In genomic region chr2:232329716-232330067, GRCh38 we compare ENCODE assay signal across 27 cellular contexts. TPM values are rescaled to one million over a fixed set of nuclear protein-coding genes. Genes with fewer than 3 reads are reported as not detected.
"Had no signal": no experiment of that assay in that cellular context is flagged by ENCODE, and none has a peak within 500 bp of the region (broad histone marks: within the 10 kb centered on the region; RNA-seq: fewer than 3 reads in every experiment).

No MANE protein-coding gene starts in this region.

- H3K36me3 Mint-ChIP-seq: activated CD8-positive, alpha-beta memory T cell treated with anti-CD3 and anti-CD28 coated beads, Interleukin-2, amount 10 ng/mL, durations not matched to agents 7 days and 5 days; activated naive CD8-positive, alpha-beta T cell treated with anti-CD3 and anti-CD28 coated beads for 36 hours; naive thymus-derived CD4-positive, alpha-beta T cell; neural progenitor cell; type B pancreatic cell had no signal

- DNase-seq: activated CD4-positive, alpha-beta memory T cell treated with anti-CD3 and anti-CD28 coated beads, Interleukin-2, amount 10 ng/mL, durations not matched to agents 7 days and 5 days; activated CD4-positive, alpha-beta T cell treated with anti-CD3 and anti-CD28 coated beads, Interleukin-2, amount 10 ng/mL, durations not matched to agents 24 days and 14 days; activated CD8-positive, alpha-beta memory T cell treated with anti-CD3 and anti-CD28 coated beads, Interleukin-2, amount 10 ng/mL, durations not matched to agents 7 days and 5 days; activated gamma-delta T cell; activated naive CD8-positive, alpha-beta T cell treated with anti-CD3 and anti-CD28 coated beads for 36 hours; amniotic stem cell; hypothalamus; naive thymus-derived CD4-positive, alpha-beta T cell; SK-N-SH; stimulated activated CD4-positive, alpha-beta T cell treated with anti-CD3 and anti-CD28 coated beads, Interleukin-2, amount 100 ng/mL, for 24 hours had no signal

- H3K27ac Mint-ChIP-seq: activated CD4-positive, alpha-beta memory T cell treated with anti-CD3 and anti-CD28 coated beads, Interleukin-2, amount 10 ng/mL, durations not matched to agents 7 days and 5 days; activated CD4-positive, alpha-beta T cell treated with anti-CD3 and anti-CD28 coated beads, Interleukin-2, amount 10 ng/mL, durations not matched to agents 24 days and 14 days; activated CD8-positive, alpha-beta memory T cell treated with anti-CD3 and anti-CD28 coated beads, Interleukin-2, amount 10 ng/mL, durations not matched to agents 7 days and 5 days; activated naive CD8-positive, alpha-beta T cell treated with anti-CD3 and anti-CD28 coated beads for 36 hours; activated T-helper 1 cell treated with anti-CD3 and anti-CD28 coated beads, Interleukin-12 subunit alpha, Interleukin-12 subunit beta, Interleukin-2, Interleukin-4 antibody, amounts not matched to agents 30 ng/mL and 10 ng/mL and 1 ng/mL, durations not matched to agents 14 hours and 24 hours and 36 hours; naive thymus-derived CD4-positive, alpha-beta T cell; neural progenitor cell; stimulated activated memory B cell treated with anti-CD40 and anti-IgM and Interleukin-4, amounts not matched to agents 10 μg/mL and 1 μg/mL and 100 μg/mL, for 72 hours; type B pancreatic cell had no signal

- H3K4me2 ChIP-seq: neural progenitor cell, SK-N-SH had no signal

- H3K27me3 Mint-ChIP-seq: activated CD4-positive, alpha-beta memory T cell treated with anti-CD3 and anti-CD28 coated beads, Interleukin-2, amount 10 ng/mL, durations not matched to agents 7 days and 5 days; activated CD4-positive, alpha-beta T cell treated with anti-CD3 and anti-CD28 coated beads, Interleukin-2, amount 10 ng/mL, durations not matched to agents 24 days and 14 days; activated CD8-positive, alpha-beta memory T cell treated with anti-CD3 and anti-CD28 coated beads, Interleukin-2, amount 10 ng/mL, durations not matched to agents 7 days and 5 days; activated naive CD8-positive, alpha-beta T cell treated with anti-CD3 and anti-CD28 coated beads for 36 hours; naive thymus-derived CD4-positive, alpha-beta T cell; stimulated activated memory B cell treated with anti-CD40 and anti-IgM and Interleukin-4, amounts not matched to agents 10 μg/mL and 1 μg/mL and 100 μg/mL, for 72 hours; type B pancreatic cell had no signal

- FAIRE-seq: frontal cortex had no signal

- H2AFZ ChIP-seq: neural progenitor cell had no signal

- H3K9me3 ChIP-seq: breast epithelium, esophagus muscularis mucosa, ovary, psoas muscle, SK-N-SH had no signal

- H3K9me3 Mint-ChIP-seq: activated CD4-positive, alpha-beta memory T cell treated with anti-CD3 and anti-CD28 coated beads, Interleukin-2, amount 10 ng/mL, durations not matched to agents 7 days and 5 days; activated CD4-positive, alpha-beta T cell treated with anti-CD3 and anti-CD28 coated beads, Interleukin-2, amount 10 ng/mL, durations not matched to agents 24 days and 14 days; activated naive CD8-positive, alpha-beta T cell treated with anti-CD3 and anti-CD28 coated beads for 36 hours; activated T-helper 1 cell treated with anti-CD3 and anti-CD28 coated beads, Interleukin-12 subunit alpha, Interleukin-12 subunit beta, Interleukin-2, Interleukin-4 antibody, amounts not matched to agents 30 ng/mL and 10 ng/mL and 1 ng/mL, durations not matched to agents 14 hours and 24 hours and 36 hours; naive thymus-derived CD4-positive, alpha-beta T cell; neural progenitor cell; stimulated activated memory B cell treated with anti-CD40 and anti-IgM and Interleukin-4, amounts not matched to agents 10 μg/mL and 1 μg/mL and 100 μg/mL, for 72 hours; type B pancreatic cell had no signal

- H3K4me1 Mint-ChIP-seq: activated CD4-positive, alpha-beta memory T cell treated with anti-CD3 and anti-CD28 coated beads, Interleukin-2, amount 10 ng/mL, durations not matched to agents 7 days and 5 days; activated CD4-positive, alpha-beta T cell treated with anti-CD3 and anti-CD28 coated beads, Interleukin-2, amount 10 ng/mL, durations not matched to agents 24 days and 14 days had no signal

- H3K36me3 ChIP-seq: breast epithelium, neural progenitor cell, ovary had no signal

- H3K27me3 ChIP-seq: breast epithelium, esophagus muscularis mucosa, neural progenitor cell, ovary had no signal

- H3K4me3 ChIP-seq: breast epithelium, coronary artery, esophagus muscularis mucosa, lung, neural progenitor cell, ovary, psoas muscle, skin epidermis had no signal

- ATAC-seq: activated CD4-positive, CD25-positive, alpha-beta regulatory T cell treated with anti-CD3 and anti-CD28 coated beads, Interleukin-2, amount 50 U/mL, for 24 hours; activated CD8-positive, alpha-beta memory T cell treated with anti-CD3 and anti-CD28 coated beads, Interleukin-2, amount 10 ng/mL, durations not matched to agents 7 days and 5 days; left colon; naive thymus-derived CD4-positive, alpha-beta T cell; psoas muscle; stimulated activated memory B cell treated with anti-CD40 and anti-IgM and Interleukin-4, amounts not matched to agents 10 μg/mL and 1 μg/mL and 100 μg/mL, for 72 hours had no signal

- H3K4me1 ChIP-seq: breast epithelium, neural progenitor cell, psoas muscle had no signal

- H3K4me3 Mint-ChIP-seq: activated CD4-positive, alpha-beta memory T cell treated with anti-CD3 and anti-CD28 coated beads, Interleukin-2, amount 10 ng/mL, durations not matched to agents 7 days and 5 days; activated CD4-positive, alpha-beta T cell treated with anti-CD3 and anti-CD28 coated beads, Interleukin-2, amount 10 ng/mL, durations not matched to agents 24 days and 14 days; activated CD8-positive, alpha-beta memory T cell treated with anti-CD3 and anti-CD28 coated beads, Interleukin-2, amount 10 ng/mL, durations not matched to agents 7 days and 5 days; activated naive CD8-positive, alpha-beta T cell treated with anti-CD3 and anti-CD28 coated beads for 36 hours; activated T-helper 1 cell treated with anti-CD3 and anti-CD28 coated beads, Interleukin-12 subunit alpha, Interleukin-12 subunit beta, Interleukin-2, Interleukin-4 antibody, amounts not matched to agents 30 ng/mL and 10 ng/mL and 1 ng/mL, durations not matched to agents 14 hours and 24 hours and 36 hours; naive thymus-derived CD4-positive, alpha-beta T cell; neural progenitor cell; stimulated activated memory B cell treated with anti-CD40 and anti-IgM and Interleukin-4, amounts not matched to agents 10 μg/mL and 1 μg/mL and 100 μg/mL, for 72 hours; type B pancreatic cell had no signal

- H3K27ac ChIP-seq: breast epithelium, coronary artery, esophagus muscularis mucosa, neural progenitor cell, ovary, psoas muscle, skin epidermis, VCaP had no signal

- H3K9ac ChIP-seq: neural progenitor cell, SK-N-SH had no signal

RNA-seq across cellular contexts. Expression of gene ALPP, which starts 48.9 kb away (rescaled TPM):
- total RNA-seq: activated CD4-positive, alpha-beta memory T cell treated with anti-CD3 and anti-CD28 coated beads, Interleukin-2, amount 10 ng/mL, durations not matched to agents 7 days and 5 days; activated CD4-positive, alpha-beta T cell treated with anti-CD3 and anti-CD28 coated beads, Interleukin-2, amount 10 ng/mL, durations not matched to agents 24 days and 14 days; activated CD8-positive, alpha-beta memory T cell treated with anti-CD3 and anti-CD28 coated beads, Interleukin-2, amount 10 ng/mL, durations not matched to agents 7 days and 5 days; activated naive CD8-positive, alpha-beta T cell treated with anti-CD3 and anti-CD28 coated beads for 36 hours; activated T-helper 1 cell treated with anti-CD3 and anti-CD28 coated beads, Interleukin-12 subunit alpha, Interleukin-12 subunit beta, Interleukin-2, Interleukin-4 antibody, amounts not matched to agents 30 ng/mL and 10 ng/mL and 1 ng/mL, durations not matched to agents 14 hours and 24 hours and 36 hours; breast epithelium; frontal cortex; psoas muscle; T-helper 2 cell treated with Interferon-gamma antibody and Interleukin-4, amounts not matched to agents 100 ng/mL and 5 ng/mL, for 36 hours; temporal lobe had no signal
- polyA plus RNA-seq: naive thymus-derived CD4-positive, alpha-beta T cell; ovary; psoas muscle; SK-N-SH had no signal
